In the genomic region with DNA sequence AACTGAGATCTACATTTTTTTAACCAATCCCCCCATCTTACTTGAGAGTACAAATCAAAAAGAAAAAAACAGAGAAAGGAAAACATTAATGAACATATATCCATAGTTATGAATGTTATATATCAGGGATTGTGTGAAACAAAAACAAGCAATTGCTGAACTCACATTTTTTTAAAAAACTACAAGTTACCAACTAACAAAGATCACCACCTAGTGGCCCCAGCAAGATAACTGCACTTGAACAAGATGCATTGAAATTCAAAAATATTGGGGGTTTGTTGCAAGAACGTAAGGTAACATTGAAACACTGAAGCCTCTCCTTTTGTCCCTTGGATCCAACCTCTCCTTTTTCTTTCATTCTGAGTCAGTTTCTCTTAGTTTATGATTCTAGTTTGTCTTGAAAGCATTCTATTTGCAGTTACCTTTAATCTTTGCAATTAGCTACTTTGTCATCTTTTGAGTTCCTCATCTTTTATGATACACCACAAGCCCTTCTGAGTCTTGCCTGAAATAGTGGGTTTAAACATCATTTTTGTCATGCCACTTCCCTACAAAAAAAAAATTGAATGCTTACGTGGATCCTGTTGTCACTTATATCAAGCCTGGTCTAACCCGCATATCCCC, we compare ENCODE assay signal across 9 cellular contexts.
DNase-seq lines count a peak whose midpoint lies in the region; ATAC-seq and TF ChIP-seq lines count a peak whose summit lies in the region.
"Had no signal": no experiment of that assay in that cellular context is flagged by ENCODE, and none has a peak within 500 bp of the region (broad histone marks: within the 10 kb centered on the region; RNA-seq: fewer than 3 reads in every experiment).

No MANE protein-coding gene starts in this region.

- no peak overlapping the region for H3T11ph ChIP-seq in H9 (ENCODE audit: low read length)

- ATAC-seq in GM21447 (IDR thresholded peaks at IDR 0.05; ENCODE audit: unreplicated experiment) = no peak

- H3K9me3 ChIP-seq in H9 (ENCODE audit: control insufficient read depth, low read depth, low read length) = no peaks in the 10 kb centered on the region

- H4K91ac ChIP-seq in H9 (ENCODE audit: insufficient read length, low read depth, low read length) = no peak overlapping the region

- H3K36me3 Mint-ChIP-seq in H9 (ENCODE audit: insufficient read depth in 1 of 3, low read depth in 3 of 3) (peaks cover 0 to 5% (median 2%) of the 10 kb centered on the region in 3 experiments; a peak in 4 of 7 replicates), chondrocyte (ENCODE audit: low read depth) (peaks cover 2% of the 10 kb centered on the region)

- H4K20me1 ChIP-seq in H9 (ENCODE audit: control insufficient read depth, insufficient read depth, insufficient read length) = no peaks in the 10 kb centered on the region

- H3K4me3 Mint-ChIP-seq in H9 (no peak overlapping the region), chondrocyte (ENCODE audit: unreplicated experiment) (no peak overlapping the region)
- H3K4me3 Mint-ChIP-seq: activated B cell treated with CpG ODN at 0.5 μM for 24 hours had no signal

- H3K27ac ChIP-seq in H9 (ENCODE audit: insufficient read length, low read depth, low read length) = no peak overlapping the region

- H3K27me3 ChIP-seq in H9 (ENCODE audit: insufficient read depth, low read length) = no peaks in the 10 kb centered on the region

- no peak overlapping the region for H3K9ac ChIP-seq in H9 (ENCODE audit: extremely low read depth, insufficient read length, low read length)

- H2BK5ac ChIP-seq in H9 (ENCODE audit: insufficient read length, low read length) = no peak overlapping the region

- H2AFZ ChIP-seq in H9 (ENCODE audit: low read length) = no peak overlapping the region

- no peak overlapping the region for H3K14ac ChIP-seq in H9 (ENCODE audit: insufficient read depth, low read length)

- no CpG with 5 or more reads among the region's 3 CpGs for WGBS in H9 (ENCODE audit: extremely low coverage, insufficient read length, low lambda C conversion rate)

- peak; percentile 42 for DNase-seq in EH (ENCODE audit: low read depth)
- no peak for DNase-seq in H9
- peak; percentile 27 for DNase-seq in NCI-H526 treated with DMSO at 0.1 percent for 48 hours (lab: John Stamatoyannopoulos, UW)
- no peak for DNase-seq in chondrocyte (ENCODE audit: low spot score)
- DNase-seq in myocyte (ENCODE audit: low read depth) = peak; percentile 55
- DNase-seq in activated naive CD4-positive, alpha-beta T cell treated with Interleukin-2 at 50 U/mL for 16 hours = no peak
- no peak for DNase-seq in activated CD4-positive, alpha-beta T cell treated with anti-CD3 and anti-CD28 coated beads, Interleukin-2, amount 50 U/mL, for 4 hours
- DNase-seq: activated B cell treated with CpG ODN at 0.5 μM for 24 hours had no signal

- H3K9me3 Mint-ChIP-seq in H9 (peaks cover 5 to 6% of the 10 kb centered on the region in 2 experiments; a peak in 4 of 5 replicates), chondrocyte (ENCODE audit: low read depth) (peaks cover 5% of the 10 kb centered on the region)

- no peak overlapping the region for H2AK5ac ChIP-seq in H9 (ENCODE audit: insufficient read length, low read length)

- H3K4ac ChIP-seq in H9 (ENCODE audit: low read depth, low read length) = no peak overlapping the region

- H3K27ac Mint-ChIP-seq in H9 = no peak overlapping the region
- H3K27ac Mint-ChIP-seq in chondrocyte (ENCODE audit: unreplicated experiment) = no peak overlapping the region
- H3K27ac Mint-ChIP-seq: activated B cell treated with CpG ODN at 0.5 μM for 24 hours had no signal

- H2BK20ac ChIP-seq in H9 (ENCODE audit: low read depth, low read length, poor library complexity, severe bottlenecking) = no peak overlapping the region

- no peak overlapping the region for H3K56ac ChIP-seq in H9 (ENCODE audit: insufficient read length, low read depth, low read length)

- H3K4me2 ChIP-seq in H9 (ENCODE audit: insufficient read depth, insufficient read length, low read length) = no peak overlapping the region

- no peaks in the 10 kb centered on the region for H3K79me2 ChIP-seq in H9 (ENCODE audit: insufficient read depth, low read length)

- H2BK120ac ChIP-seq in H9 (ENCODE audit: low read depth, low read length, poor library complexity, severe bottlenecking) = no peak overlapping the region

- no peak overlapping the region for H4K5ac ChIP-seq in H9 (ENCODE audit: insufficient read length, low read depth, low read length)

- H3K4me1 Mint-ChIP-seq in H9 (peaks cover 5% of the 10 kb centered on the region in 2 experiments), chondrocyte (ENCODE audit: low read depth) (no peaks in the 10 kb centered on the region)
- H3K4me1 Mint-ChIP-seq: activated B cell treated with CpG ODN at 0.5 μM for 24 hours had no signal

- H4K8ac ChIP-seq in H9 (replicated peaks; ENCODE audit: insufficient read length, low read depth, low read length) = no peak overlapping the region

- peak; percentile 82 for TF ChIP-seq CTCF in H9 (conservative IDR thresholded peaks at IDR 0.05)
- TF ChIP-seq CTCF in chondrocyte (IDR thresholded peaks at IDR 0.05) = peak; percentile 89

- no peak overlapping the region for H2BK15ac ChIP-seq in H9 (ENCODE audit: low read depth, low read length)

- H3K4me1 ChIP-seq in H9 (ENCODE audit: insufficient read depth, low read length) = no peaks in the 10 kb centered on the region

- H3K23ac ChIP-seq in H9 (ENCODE audit: insufficient read length, low read depth, low read length) = no peak overlapping the region

- no peak overlapping the region for H3K18ac ChIP-seq in H9 (ENCODE audit: insufficient read length, low read depth, low read length)

- H3K27me3 Mint-ChIP-seq in H9 (ENCODE audit: low read depth) (no peaks in the 10 kb centered on the region), chondrocyte (ENCODE audit: low read depth) (peaks cover 13% of the 10 kb centered on the region)

- no peaks in the 10 kb centered on the region for H3K23me2 ChIP-seq in H9 (ENCODE audit: insufficient read length, low read depth, low read length, poor library complexity, severe bottlenecking)

- no peaks in the 10 kb centered on the region for H3K79me1 ChIP-seq in H9 (ENCODE audit: insufficient read depth, low read depth, low read length, poor library complexity, severe bottlenecking)

- no peak overlapping the region for H2BK12ac ChIP-seq in H9 (ENCODE audit: insufficient read length, low read depth, low read length)

Comparison
In these comparisons a context has a peak if more than half of its experiments do, and no peak if none do; other contexts are left out.
1. DNase-seq: peak in EH (single experiment), NCI-H526 treated with DMSO at 0.1 percent for 48 hours (single experiment) and myocyte (single experiment); none in H9 (single experiment), chondrocyte (single experiment), activated naive CD4-positive, alpha-beta T cell treated with Interleukin-2 at 50 U/mL for 16 hours (single experiment) and activated CD4-positive, alpha-beta T cell treated with anti-CD3 and anti-CD28 coated beads, Interleukin-2, amount 50 U/mL, for 4 hours (0 of 2).